Comparison of ENCODE assay signal across 8 cellular contexts in genomic region chr3:151439652-151440125, GRCh38. TPM values are rescaled to one million over a fixed set of nuclear protein-coding genes. Genes with fewer than 3 reads are reported as not detected.
DNase-seq lines count a peak whose midpoint lies in the region; ATAC-seq, FAIRE-seq and TF ChIP-seq lines count a peak whose summit lies in the region.

No MANE protein-coding gene starts in this region.

- H2AFZ ChIP-seq in K562 (ENCODE audit: low read depth, low read length): no peak overlapping the region

- H3K36me3 ChIP-seq in K562 (ENCODE audit: control insufficient read depth, insufficient read depth, low read length): no peaks in the 10 kb centered on the region

- DNase-seq in Caki2 (ENCODE audit: low read depth) (peak; percentile 53), NCI-H748 (lab: John Stamatoyannopoulos, UW; ENCODE audit: unreplicated experiment) (peak; percentile 64), K562 (ENCODE audit: extremely low read depth in 1 of 4, low spot score in 3 of 4) (peak; percentile 40 to 67 (median 44)), iris pigment epithelial cell (ENCODE audit: low read depth) (peak; percentile 63), superior temporal gyrus (ENCODE audit: extremely low spot score) (peak; percentile 93), activated gamma-delta T cell treated with Interleukin-2 at 50 U/mL for 16 hours (no peak)

- H3K4me3 ChIP-seq in K562: no peak overlapping the region

- CTCF ChIA-PET in K562 (lab: Yijun Ruan, JAX; ENCODE audit: low intra/inter-chr PET ratio): interaction anchor here (0.8 to 4.3 kb wide), 4 partner anchors 221 to 479 kb away, joined by 4 to 32 read pairs (median 6); no protein-coding TSS in a partner anchor

- peak; percentile 85 for FAIRE-seq in K562 (lab: Jason Lieb, UNC)

- H3K4me1 ChIP-seq in K562 (replicated peaks in 1 of 2; ENCODE audit: control insufficient read depth in 2 of 2, insufficient read depth in 2 of 2, low read length in 2 of 2): no peaks in the 10 kb centered on the region

- no peak for TF ChIP-seq EP300 in K562 (IDR thresholded peaks at IDR 0.05; ENCODE audit: low read length)

- in situ Hi-C loops in Caki2 (cut with HindIII; ENCODE audit: low pct_unique_long_range_greater_than_20kb, low sequenced_read_pairs) (no loop called here), K562 (cut with MboI) (loop anchor here (5.0 to 10.0 kb wide), 2 partner anchors 403 to 475 kb away; no protein-coding TSS in a partner anchor)

- no peak overlapping the region for H3K27ac ChIP-seq in K562 (ENCODE audit: extremely low read depth, low read depth, low read length)

- H4K20me1 ChIP-seq in K562 (replicated peaks; ENCODE audit: control insufficient read depth, insufficient read depth, low read length): no peaks in the 10 kb centered on the region

- TF ChIP-seq POLR2A in K562 (conservative IDR thresholded peaks at IDR 0.05): no peak

- H3K9ac ChIP-seq in K562 (ENCODE audit: insufficient read depth in 1 of 2, low read depth in 2 of 2, low read length in 2 of 2): no peak overlapping the region

- no peaks in the 10 kb centered on the region; a peak in 1 of 5 replicates for H3K27me3 ChIP-seq in K562 (ENCODE audit: control insufficient read depth in 2 of 2, insufficient read depth in 2 of 2, low read length in 2 of 2)

- no peaks in the 10 kb centered on the region for H3K9me1 ChIP-seq in K562 (ENCODE audit: control insufficient read depth, insufficient read depth, low read length)

- TF ChIP-seq CTCF in K562 (IDR thresholded peaks at IDR 0.05 in 2 of 3, conservative IDR thresholded peaks at IDR 0.05 in 1 of 3; ENCODE audit: insufficient read depth in 2 of 3, low read depth in 1 of 3, low read length in 3 of 3): peak; percentile 54 to 75 (median 71); a peak in 5 of 6 replicates

- no peak overlapping the region for H3K4me2 ChIP-seq in K562 (ENCODE audit: insufficient read depth, low read length)

- intact Hi-C loops in K562 (cut with micrococcal nuclease): loop anchor here (1.0 kb wide), 3 partner anchors 222 to 479 kb away; no protein-coding TSS in a partner anchor

- BruUV-seq in K562 (replicated peaks; lab: Mats Ljungman, UMichigan): no TSS peak

- no peaks in the 10 kb centered on the region for H3K9me3 ChIP-seq in K562 (replicated peaks; ENCODE audit: control insufficient read depth, insufficient read depth, low read depth, low read length)

- WGBS in K562 (ENCODE audit: insufficient coverage, low coverage, missing lambda C conversion rate): 0% methylated on average over 3 of the region's 3 CpGs

- H3K79me2 ChIP-seq in K562 (ENCODE audit: control insufficient read depth, insufficient read depth, low read length): no peaks in the 10 kb centered on the region

- peak; percentile 83 to 91 for TF ChIP-seq RAD21 in K562 (CRISPR knock-in tag; conservative IDR thresholded peaks at IDR 0.05 in 1 of 2, IDR thresholded peaks at IDR 0.05 in 1 of 2)

- POLR2A ChIA-PET in K562 (lab: Yijun Ruan, JAX): interaction anchor here (1.2 kb wide), 1 partner anchor 97 kb away, joined by 4 read pairs; no protein-coding TSS in a partner anchor

- peak; percentile 57 for ATAC-seq in GM19324 (IDR thresholded peaks at IDR 0.05; ENCODE audit: low FRiP score, unreplicated experiment)
- ATAC-seq in HG03469 (IDR thresholded peaks at IDR 0.05; ENCODE audit: unreplicated experiment): peak; percentile 90
- ATAC-seq in K562: peak; percentile 91

TF ChIP-seq in K562, 482 proteins besides CTCF, POLR2A, EP300 and RAD21 (continues in another document):
- no peak for TF ChIP-seq AFF1 (IDR thresholded peaks at IDR 0.05; ENCODE audit: low read depth in 1 of 2, partially characterized antibody in 2 of 2)
- TF ChIP-seq CAMTA2 (CRISPR knock-in tag; conservative IDR thresholded peaks at IDR 0.05): no peak
- TF ChIP-seq MTA3 (IDR thresholded peaks at IDR 0.05; ENCODE audit: borderline replicate concordance): no peak
- TF ChIP-seq BRD9 (IDR thresholded peaks at IDR 0.05; ENCODE audit: low read depth, partially characterized antibody): no peak
- TF ChIP-seq SMAD1 (IDR thresholded peaks at IDR 0.05; ENCODE audit: low read depth, low read length, partially characterized antibody): no peak
- TF ChIP-seq SMAD3 (CRISPR knock-in tag; conservative IDR thresholded peaks at IDR 0.05): no peak
- TF ChIP-seq USF1 (CRISPR knock-in tag; IDR thresholded peaks at IDR 0.05): no peak

RNA-seq across cellular contexts. Expression of gene IGSF10, which starts 21.2 kb away (rescaled TPM):
- total RNA-seq in Caki2 (2014; rRNA removed; shearing (Covaris generic); ENCODE audit: low replicate concordance): not detected in 2 replicates
- 1.4 and 4.1 TPM in 2 replicates for total RNA-seq in K562 (2011; cell fraction: chromatin; rRNA removed; ENCODE audit: low replicate concordance)
- 1.5 and 1.7 TPM in 2 replicates for total RNA-seq in K562 (2011; cell fraction: nucleolus; rRNA removed)
- total RNA-seq in K562 (2011; cell fraction: nucleoplasm; rRNA removed): 2.6 and 3.1 TPM in 2 replicates
- 0.27 and 0.37 TPM in 2 replicates for total RNA-seq in K562 (2014; rRNA removed)
- 0.40 and 0.73 TPM in 2 replicates for total RNA-seq in K562 (2014; rRNA removed; fragmentation: Illumina TruSeq; extraction: Trizol)
- total RNA-seq in K562 (2015; rRNA removed; fragmentation: Illumina TruSeq; extraction: Trizol): 0.36 and 0.41 TPM in 2 replicates
- 0.33 and 0.63 TPM in 2 replicates for total RNA-seq in K562 (2021)
- polyA plus RNA-seq in K562 (2011; rRNA removed): 1.2 and 2.1 TPM in 2 replicates
- 0.30 and 1.2 TPM in 2 replicates for polyA plus RNA-seq in K562 (2011; cell fraction: cytosol; rRNA removed)
- polyA plus RNA-seq in K562 (2011; cell fraction: nucleus; rRNA removed): 2.8 and 8.3 TPM in 2 replicates
- 0.31 and 0.47 TPM in 2 replicates for polyA plus RNA-seq in K562 (2012)
- 0.47 and 0.62 TPM in 2 replicates for polyA plus RNA-seq in K562 (2014; fragmentation: Illumina TruSeq; extraction: Trizol)
- polyA plus RNA-seq in K562 (2014; fragmentation: Nextera tagmentation; extraction: Ambion mirVana): under 1 TPM; 0.11 to 0.42 TPM
- 0.34 and 0.73 TPM in 2 replicates for polyA plus RNA-seq in K562 (2014; rRNA removed)
- polyA minus RNA-seq in K562 (2011; rRNA and poly(A)+ RNA removed): 1.4 and 3.3 TPM in 2 replicates
- 0.48 and 1.8 TPM in 2 replicates for polyA minus RNA-seq in K562 (2011; cell fraction: cytosol; rRNA and poly(A)+ RNA removed)
- 1.1 and 4.2 TPM in 2 replicates for polyA minus RNA-seq in K562 (2011; cell fraction: nucleus; rRNA and poly(A)+ RNA removed)

RNA-seq across cellular contexts. Expression of gene P2RY12, which starts 55.1 kb away (rescaled TPM):
- not detected in 2 replicates for total RNA-seq in Caki2 (2014; rRNA removed; shearing (Covaris generic); ENCODE audit: low replicate concordance)
- not detected in 2 replicates for total RNA-seq in K562 (2011; cell fraction: chromatin; rRNA removed; ENCODE audit: low replicate concordance)
- total RNA-seq in K562 (2011; cell fraction: nucleolus; rRNA removed): not detected in 2 replicates
- not detected in 2 replicates for total RNA-seq in K562 (2011; cell fraction: nucleoplasm; rRNA removed)
- not detected in 2 replicates for total RNA-seq in K562 (2014; rRNA removed)
- not detected in 2 replicates for total RNA-seq in K562 (2014; rRNA removed; fragmentation: Illumina TruSeq; extraction: Trizol)
- not detected in 2 replicates for total RNA-seq in K562 (2015; rRNA removed; fragmentation: Illumina TruSeq; extraction: Trizol)
- not detected in 2 replicates for total RNA-seq in K562 (2021)
- polyA plus RNA-seq in K562 (2011; rRNA removed): not detected in 2 replicates
- polyA plus RNA-seq in K562 (2011; cell fraction: cytosol; rRNA removed): not detected in 2 replicates
- not detected in 2 replicates for polyA plus RNA-seq in K562 (2011; cell fraction: nucleus; rRNA removed)
- not detected in 2 replicates for polyA plus RNA-seq in K562 (2012)
- not detected in 2 replicates for polyA plus RNA-seq in K562 (2014; fragmentation: Illumina TruSeq; extraction: Trizol)
- not detected for polyA plus RNA-seq in K562 (2014; fragmentation: Nextera tagmentation; extraction: Ambion mirVana)
- polyA plus RNA-seq in K562 (2014; rRNA removed): not detected in 2 replicates
- polyA minus RNA-seq in K562 (2011; rRNA and poly(A)+ RNA removed): not detected in 2 replicates
- polyA minus RNA-seq in K562 (2011; cell fraction: cytosol; rRNA and poly(A)+ RNA removed): not detected in 2 replicates
- not detected in 2 replicates for polyA minus RNA-seq in K562 (2011; cell fraction: nucleus; rRNA and poly(A)+ RNA removed)
